In the genomic region with DNA sequence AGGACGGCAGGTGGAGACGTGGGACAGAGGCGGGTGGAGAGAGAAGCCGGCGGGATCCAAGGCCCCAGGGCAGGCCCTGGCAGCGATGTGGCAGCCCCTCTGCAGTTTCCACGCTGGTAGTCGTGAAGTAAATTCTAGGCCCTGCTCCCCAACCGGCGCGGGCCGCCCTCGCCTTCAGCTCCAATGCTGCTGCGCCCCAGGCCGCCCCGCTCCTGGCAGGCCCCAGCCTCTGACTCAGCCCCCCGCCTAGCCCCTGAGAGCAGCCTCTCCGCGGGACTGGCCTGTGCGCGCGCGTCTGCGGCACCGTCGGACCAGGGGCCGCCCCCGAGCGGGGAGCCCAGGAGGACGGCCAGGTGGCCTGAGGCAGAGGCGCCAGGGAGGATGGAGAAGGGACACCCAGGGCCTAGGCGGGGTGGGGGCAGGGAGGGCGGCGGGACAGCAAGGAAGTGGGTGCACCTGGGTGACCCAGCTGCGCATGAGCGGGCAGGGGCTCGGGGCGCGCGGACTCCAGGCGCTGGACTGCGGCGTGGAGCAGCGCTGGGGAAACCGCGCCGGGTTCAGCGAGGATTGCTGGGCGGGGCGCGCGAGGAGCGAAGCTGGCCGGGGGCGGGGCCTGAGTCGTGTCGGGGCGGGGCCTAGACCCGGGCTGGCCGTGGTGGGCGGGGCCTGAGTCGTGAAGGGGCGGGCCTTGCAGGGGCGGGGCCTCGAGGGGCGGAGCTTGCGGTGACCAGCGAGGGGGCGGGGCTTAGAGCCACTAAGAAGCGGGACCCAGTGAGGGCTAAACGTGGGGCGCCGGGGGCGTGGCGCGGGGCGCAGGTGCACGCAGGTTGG, we compare ENCODE assay signal across 8 cellular contexts. TPM values are rescaled to one million over a fixed set of nuclear protein-coding genes. Genes with fewer than 3 reads are reported as not detected.
DNase-seq lines count a peak whose midpoint lies in the region; ATAC-seq, FAIRE-seq and TF ChIP-seq lines count a peak whose summit lies in the region.

No MANE protein-coding gene starts in this region.

- 0 out of 2 replicates have a peak, but pooled peaks cover 2% of the 10 kb centered on the region for H3K9me3 ChIP-seq in BE2C
- H3K9me3 ChIP-seq in RWPE2 (ENCODE audit: severe bottlenecking) = no peaks in the 10 kb centered on the region
- H3K9me3 ChIP-seq in neutrophil = no peaks in the 10 kb centered on the region
- peaks cover 0 to 20% (median 7%) of the 10 kb centered on the region in 4 donors for H3K9me3 ChIP-seq in stomach

- H3K4me1 ChIP-seq in BE2C = no peaks in the 10 kb centered on the region
- no peaks in the 10 kb centered on the region for H3K4me1 ChIP-seq in RWPE2 (ENCODE audit: insufficient read depth, poor library complexity, severe bottlenecking)
- peaks cover 7 to 11% of the 10 kb centered on the region in 2 experiments for H3K4me1 ChIP-seq in neutrophil (ENCODE audit: control insufficient read depth in 1 of 2, insufficient read depth in 1 of 2, low read depth in 1 of 2, low read length in 1 of 2)
- H3K4me1 ChIP-seq in stomach = peaks cover 7 to 18% (median 16%) of the 10 kb centered on the region in 4 donors

- TF ChIP-seq CTCF in BE2C (IDR thresholded peaks at IDR 0.05; ENCODE audit: low read depth, low read length) = no peak
- TF ChIP-seq CTCF in RWPE2 (IDR thresholded peaks at IDR 0.05; ENCODE audit: poor library complexity, severe bottlenecking) = peak; percentile 5
- TF ChIP-seq CTCF in neutrophil (IDR thresholded peaks at IDR 0.05) = no peak
- TF ChIP-seq CTCF in stomach (IDR thresholded peaks at IDR 0.05) = no peak

- H3K4me3 ChIP-seq in BE2C (ENCODE audit: low read depth, low read length) = peak overlapping the region; percentile 56
- peak overlapping the region; percentile 83 for H3K4me3 ChIP-seq in RWPE2 (ENCODE audit: severe bottlenecking)
- H3K4me3 ChIP-seq in neutrophil (ENCODE audit: low read depth in 1 of 2, low read length in 1 of 2) = peak overlapping the region; percentile 45 to 65
- peak overlapping the region; percentile 45 to 68 (median 56) for H3K4me3 ChIP-seq in stomach

- DNase-seq in BE2C (peak; percentile 96), HTR-8/SVneo (ENCODE audit: insufficient read length, low spot score) (peak; percentile 82), RWPE2 (ENCODE audit: low spot score) (peak; percentile 93), frontal cortex (ENCODE audit: low spot score in 2 of 2) (peak; percentile 95 to 99), stomach (peak; percentile 94)
- peak; percentile 98 to 99 (median 98) for DNase-seq in activated naive CD4-positive, alpha-beta T cell (lab: John Stamatoyannopoulos, UW)

- TF ChIP-seq POLR2A in stomach (IDR thresholded peaks at IDR 0.05) = no peak

- H3K27ac ChIP-seq in RWPE2 (ENCODE audit: poor library complexity, severe bottlenecking) = peak overlapping the region; percentile 31
- peak overlapping the region; percentile 32 for H3K27ac ChIP-seq in neutrophil
- H3K27ac ChIP-seq in stomach = peak overlapping the region in 3 of 5 donors; percentile 41 to 68 (median 53)

- ATAC-seq in GM19372 (IDR thresholded peaks at IDR 0.05; ENCODE audit: low read depth, unreplicated experiment) (peak; percentile 86), RWPE2 (ENCODE audit: low read depth) (peak; percentile 87)

- WGBS in stomach, 5 donors = 2 to 6% (median 3%) methylated on average over 43 to 78 of the region's 78 CpGs

- FAIRE-seq in HTR-8/SVneo (lab: Jason Lieb, UNC) = peak; percentile 77
- FAIRE-seq in frontal cortex (lab: Jason Lieb, UNC) = no peak

- H3K27me3 ChIP-seq in BE2C (peaks cover 3% of the 10 kb centered on the region; the same call in 1 of the 2 replicates), RWPE2 (ENCODE audit: insufficient read depth, poor library complexity, severe bottlenecking) (no peaks in the 10 kb centered on the region), neutrophil (peaks cover 36% of the 10 kb centered on the region), stomach (peaks cover 0 to 6% (median 0%) of the 10 kb centered on the region in 3 donors)

- no peak for TF ChIP-seq EP300 in stomach (IDR thresholded peaks at IDR 0.05)

- intact Hi-C loops in stomach (cut with DNase I; ENCODE audit: low total_unique reads) = no loop called here

- H3K36me3 ChIP-seq in BE2C (no peaks in the 10 kb centered on the region), RWPE2 (ENCODE audit: low read depth) (no peaks in the 10 kb centered on the region), neutrophil (no peaks in the 10 kb centered on the region), stomach (no peaks in the 10 kb centered on the region)

RNA-seq across cellular contexts. Expression of a gene that starts 29.6 kb away (rescaled TPM):
- 9.2 TPM for polyA plus RNA-seq in BE2C (2012; ENCODE audit: insufficient read depth, insufficient read length, low read depth)
- total RNA-seq in frontal cortex (14.7 TPM), stomach (10 to 100 TPM in 1 of 5 donors, 1 to 10 TPM in 4; 4.1 to 11.7 (median 4.9) TPM)
- 1 to 10 TPM; 1.2 to 7.2 (median 1.5) TPM for polyA plus RNA-seq in stomach

RNA-seq across cellular contexts. Expression of a gene that starts 46.8 kb away (rescaled TPM):
- not detected for polyA plus RNA-seq in BE2C (2012; ENCODE audit: insufficient read depth, insufficient read length, low read depth)
- total RNA-seq in frontal cortex = not detected
- total RNA-seq in stomach = 1 to 10 TPM in 1 of 5 donors, not detected in 4; 2.7 TPM
- polyA plus RNA-seq in stomach = 1 to 10 TPM; 1.4 to 6.4 (median 3.0) TPM

Comparison
In these comparisons a context has a peak if more than half of its experiments do, and no peak if none do; other contexts are left out.
1. Peak in every context shown above with its lines: DNase-seq, ATAC-seq, H3K4me3 ChIP-seq and H3K27ac ChIP-seq.